10 cellular contexts compared by ENCODE assay signal in genomic region chr19:53808710-53809125, GRCh38. TPM values are rescaled to one million over a fixed set of nuclear protein-coding genes. Genes with fewer than 3 reads are reported as not detected.
A peak's percentile ranks its signal among the peaks of the same experiment; 100 is the strongest.
DNase-seq lines count a peak whose midpoint lies in the region; TF ChIP-seq lines count a peak whose summit lies in the region.
"Had no signal": no experiment of that assay in that cellular context is flagged by ENCODE, and none has a peak within 500 bp of the region (broad histone marks: within the 10 kb centered on the region; RNA-seq: fewer than 3 reads in every experiment).

No MANE protein-coding gene starts in this region.

- H3K9me2 ChIP-seq in neural cell (ENCODE audit: insufficient read depth, low read length), result no peaks in the 10 kb centered on the region

- no peaks in the 10 kb centered on the region for H3K9me3 Mint-ChIP-seq in chondrocyte (ENCODE audit: low read depth)
- peaks cover 0 to 1% (median 0%) of the 10 kb centered on the region in 6 donors for H3K9me3 Mint-ChIP-seq in immature natural killer cell
- H3K9me3 Mint-ChIP-seq: activated naive CD4-positive, alpha-beta T cell treated with anti-CD3 and anti-CD28 coated beads, Interleukin-2, amount 50 U/mL, for 72 hours had no signal

- no peaks in the 10 kb centered on the region for H3K27me3 ChIP-seq in neural cell (ENCODE audit: insufficient read depth, low read depth, low read length)

- H3F3A ChIP-seq in neural cell (ENCODE audit: insufficient read depth, low read length, poor library complexity, severe bottlenecking), result no peaks in the 10 kb centered on the region

- H3K36me3 ChIP-seq in neural cell (ENCODE audit: insufficient read depth, low read length), result no peaks in the 10 kb centered on the region

- H4K20me1 ChIP-seq in neural cell (ENCODE audit: insufficient read depth), result no peaks in the 10 kb centered on the region

- H3K4me2 ChIP-seq in neural cell (ENCODE audit: low read length), result no peak overlapping the region

- no peak overlapping the region for H2AFZ ChIP-seq in neural cell (ENCODE audit: low read depth, low read length)

- H3K4me1 Mint-ChIP-seq in chondrocyte (ENCODE audit: low read depth), result no peaks in the 10 kb centered on the region
- no peaks in the 10 kb centered on the region for H3K4me1 Mint-ChIP-seq in immature natural killer cell

- no peak overlapping the region for H3K27ac ChIP-seq in neural cell (ENCODE audit: low read length)
- H3K27ac ChIP-seq: psoas muscle had no signal

- H3K27ac Mint-ChIP-seq in chondrocyte (ENCODE audit: unreplicated experiment), result no peak overlapping the region
- no peak overlapping the region for H3K27ac Mint-ChIP-seq in immature natural killer cell
- H3K27ac Mint-ChIP-seq: activated naive CD4-positive, alpha-beta T cell treated with anti-CD3 and anti-CD28 coated beads, Interleukin-2, amount 50 U/mL, for 72 hours had no signal

- H3K9me3 ChIP-seq in neural cell (ENCODE audit: low read length), result no peaks in the 10 kb centered on the region
- H3K9me3 ChIP-seq: psoas muscle had no signal

- TF ChIP-seq CTCF in chondrocyte (IDR thresholded peaks at IDR 0.05) (peak; percentile 76), neural cell (IDR thresholded peaks at IDR 0.05; ENCODE audit: poor library complexity, severe bottlenecking) (peak; percentile 75)

- H3K36me3 Mint-ChIP-seq in chondrocyte (ENCODE audit: low read depth) (no peaks in the 10 kb centered on the region), immature natural killer cell (no peaks in the 10 kb centered on the region)
- H3K36me3 Mint-ChIP-seq: activated naive CD4-positive, alpha-beta T cell treated with anti-CD3 and anti-CD28 coated beads, Interleukin-2, amount 50 U/mL, for 72 hours had no signal

- peak; percentile 67 for DNase-seq in GM03348 (ENCODE audit: low spot score)
- DNase-seq in NCI-H226, result peak; percentile 20
- DNase-seq in chondrocyte (ENCODE audit: low spot score), result no peak
- no peak for DNase-seq in T-helper 2 cell
- DNase-seq in immature natural killer cell, result no peak
- DNase-seq in NCI-H1105 (lab: John Stamatoyannopoulos, UW), result no peak
- DNase-seq in NCI-H2196 treated with DMSO at 0.1 percent for 48 hours (lab: John Stamatoyannopoulos, UW; ENCODE audit: unreplicated experiment), result no peak
- DNase-seq: psoas muscle had no signal

- no peak for TF ChIP-seq EP300 in neural cell (conservative IDR thresholded peaks at IDR 0.05; ENCODE audit: poor library complexity, severe bottlenecking)

- H3K4me3 Mint-ChIP-seq in chondrocyte (ENCODE audit: unreplicated experiment), result no peak overlapping the region
- H3K4me3 Mint-ChIP-seq in immature natural killer cell, result no peak overlapping the region

- no peaks in the 10 kb centered on the region for H3K79me2 ChIP-seq in neural cell (replicated peaks; ENCODE audit: insufficient read depth, low read length)

- no peak overlapping the region for H3K4me3 ChIP-seq in neural cell (ENCODE audit: low read length)
- H3K4me3 ChIP-seq: psoas muscle had no signal

- H3K27me3 Mint-ChIP-seq in chondrocyte (ENCODE audit: low read depth) (no peaks in the 10 kb centered on the region), immature natural killer cell (ENCODE audit: low read depth in 3 of 3) (peaks cover 0 to 6% (median 3%) of the 10 kb centered on the region in 3 donors)

- peak; percentile 80 for TF ChIP-seq RAD21 in neural cell (conservative IDR thresholded peaks at IDR 0.05)

- H3K9ac ChIP-seq in neural cell (ENCODE audit: low read length), result no peak overlapping the region

TF ChIP-seq in neural cell, 6 proteins besides CTCF, POLR2A, EP300 and RAD21:
- no peak for TF ChIP-seq POLR2AphosphoS5 (IDR thresholded peaks at IDR 0.05)
- no peak for TF ChIP-seq TAF1 (IDR thresholded peaks at IDR 0.05; ENCODE audit: low read depth)
- no peak for TF ChIP-seq EZH2 (IDR thresholded peaks at IDR 0.05; ENCODE audit: borderline replicate concordance, insufficient read depth, low read length, poor library complexity, severe bottlenecking)
- peak; percentile 82 for TF ChIP-seq SMC3 (conservative IDR thresholded peaks at IDR 0.05; ENCODE audit: poor library complexity)
- no peak for TF ChIP-seq REST (IDR thresholded peaks at IDR 0.05; ENCODE audit: borderline replicate concordance)

RNA-seq across cellular contexts. Expression of gene NLRP12, which starts 15.4 kb away (rescaled TPM):
- total RNA-seq in chondrocyte, result not detected in 3 replicates
- polyA plus RNA-seq in neural cell (not detected in 2 replicates), immature natural killer cell (under 1 TPM in 2 of 3 donors, not detected in 1; 0.20 to 0.28 TPM)
- polyA minus RNA-seq in neural cell, result not detected in 2 replicates
- total RNA-seq: activated naive CD4-positive, alpha-beta T cell treated with anti-CD3 and anti-CD28 coated beads, Interleukin-2, amount 50 U/mL, for 72 hours had no signal

RNA-seq across cellular contexts. Expression of gene MYADM, which starts 59.0 kb away (rescaled TPM):
- total RNA-seq in chondrocyte, result 184 to 293 TPM (median 292 TPM) in 3 replicates
- polyA plus RNA-seq in neural cell (2.5 and 4.5 TPM in 2 replicates), immature natural killer cell (10 to 100 TPM; 20.1 to 40.5 (median 34.0) TPM)
- polyA minus RNA-seq in neural cell, result 5.1 and 6.5 TPM in 2 replicates

Comparison
In these comparisons a context has a peak if more than half of its experiments do, and no peak if none do; other contexts are left out.
1. DNase-seq: peak in GM03348 (single experiment) and NCI-H226 (single experiment); none in chondrocyte (single experiment), T-helper 2 cell (0 of 5), immature natural killer cell (0 of 3), NCI-H1105 (single experiment) and NCI-H2196 treated with DMSO at 0.1 percent for 48 hours (single experiment).